1 cellular context compared by ENCODE assay signal in genomic region chr2:239376942-239377531, GRCh38.
TF ChIP-seq lines count a peak whose summit lies in the region.

No MANE protein-coding gene starts in this region.

TF ChIP-seq in H1, 55 proteins besides CTCF, POLR2A, EP300 and RAD21:
- TF ChIP-seq RXRA (IDR thresholded peaks at IDR 0.05; ENCODE audit: insufficient read depth, low read depth, low read length) = no peak
- TF ChIP-seq RNF2 (IDR thresholded peaks at IDR 0.05; ENCODE audit: borderline replicate concordance, low read depth, low read length, missing control alignments, poor library complexity, severe bottlenecking) = no peak
- TF ChIP-seq KDM4A (IDR thresholded peaks at IDR 0.05; ENCODE audit: low read depth, low read length, severe bottlenecking) = no peak
- TF ChIP-seq CBX5 (IDR thresholded peaks at IDR 0.05; ENCODE audit: low read depth, low read length) = no peak
- no peak for TF ChIP-seq ZNF274 (IDR thresholded peaks at IDR 0.05; ENCODE audit: borderline replicate concordance, extremely low read depth, low read length)
- no peak for TF ChIP-seq SUZ12 (IDR thresholded peaks at IDR 0.05; ENCODE audit: low read length)
- no peak for TF ChIP-seq EGR1 (IDR thresholded peaks at IDR 0.05; ENCODE audit: borderline replicate concordance, low read depth, low read length)
TF ChIP-seq in H1: peak in this region for 0.
